1 cellular context compared by ENCODE assay signal in genomic region chr1:31064115-31064514, GRCh38.
A peak's percentile ranks its signal among the peaks of the same experiment; 100 is the strongest.
TF ChIP-seq lines count a peak whose summit lies in the region.

No MANE protein-coding gene starts in this region.

TF ChIP-seq in HepG2, 621 proteins besides CTCF, POLR2A, EP300 and RAD21 (continued from another document and continues in another):
- TF ChIP-seq ZNF503 (CRISPR knock-in tag; IDR thresholded peaks at IDR 0.05) (peak; percentile 96), GATAD1 (CRISPR knock-in tag; IDR thresholded peaks at IDR 0.05) (no peak), FOXK1 (CRISPR knock-in tag; IDR thresholded peaks at IDR 0.05; ENCODE audit: borderline replicate concordance, low read depth) (no peak), ZNF468 (CRISPR knock-in tag; IDR thresholded peaks at IDR 0.05) (no peak), ARNTL (CRISPR knock-in tag; IDR thresholded peaks at IDR 0.05) (no peak), TSC22D2 (CRISPR knock-in tag; IDR thresholded peaks at IDR 0.05; ENCODE audit: borderline replicate concordance) (no peak), DNMT1 (CRISPR knock-in tag; IDR thresholded peaks at IDR 0.05) (no peak), SP140L (CRISPR knock-in tag; IDR thresholded peaks at IDR 0.05; ENCODE audit: borderline replicate concordance) (no peak), CBX2 (IDR thresholded peaks at IDR 0.05; ENCODE audit: low read depth, low read length) (no peak), CBX2 (CRISPR knock-in tag; IDR thresholded peaks at IDR 0.05; ENCODE audit: low read depth) (no peak), THAP11 (CRISPR knock-in tag; IDR thresholded peaks at IDR 0.05) (no peak), ARNT (IDR thresholded peaks at IDR 0.05) (no peak), MYPOP (CRISPR knock-in tag; IDR thresholded peaks at IDR 0.05) (no peak), FUBP1 (CRISPR knock-in tag; IDR thresholded peaks at IDR 0.05; ENCODE audit: borderline replicate concordance) (no peak), YY1 (IDR thresholded peaks at IDR 0.05; ENCODE audit: insufficient read depth, insufficient replicate concordance, low read depth, low read length) (no peak), ZNF296 (CRISPR knock-in tag; conservative IDR thresholded peaks at IDR 0.05) (no peak), ZC3H4 (CRISPR knock-in tag; IDR thresholded peaks at IDR 0.05; ENCODE audit: borderline replicate concordance) (no peak), ZNF230 (CRISPR knock-in tag; IDR thresholded peaks at IDR 0.05) (no peak), GPBP1L1 (CRISPR knock-in tag; IDR thresholded peaks at IDR 0.05) (no peak), KAT2B (IDR thresholded peaks at IDR 0.05; ENCODE audit: borderline replicate concordance, low read depth, low read length) (no peak), MYNN (CRISPR knock-in tag; IDR thresholded peaks at IDR 0.05; ENCODE audit: low read depth) (no peak), ATF7 (IDR thresholded peaks at IDR 0.05) (no peak), ATF7 (CRISPR knock-in tag; IDR thresholded peaks at IDR 0.05) (no peak), ESRRA (CRISPR knock-in tag; IDR thresholded peaks at IDR 0.05; ENCODE audit: low read depth) (no peak), ATF2 (CRISPR knock-in tag; IDR thresholded peaks at IDR 0.05) (no peak), ZNF572 (CRISPR knock-in tag; IDR thresholded peaks at IDR 0.05) (no peak), FOXA1 (IDR thresholded peaks at IDR 0.05) (0 out of 2 replicates have a peak, but pooled peaks have one; percentile 11), FOXA1 (CRISPR knock-in tag; IDR thresholded peaks at IDR 0.05) (peak; percentile 57), YEATS2 (CRISPR knock-in tag; IDR thresholded peaks at IDR 0.05; ENCODE audit: borderline replicate concordance) (no peak), MATR3 (CRISPR knock-in tag; IDR thresholded peaks at IDR 0.05) (no peak), ZNF687 (CRISPR knock-in tag; IDR thresholded peaks at IDR 0.05) (no peak), RBM22 (optimal IDR thresholded peaks at IDR 0.05; ENCODE audit: low read length) (no peak), CREB1 (IDR thresholded peaks at IDR 0.05) (no peak), CREB1 (CRISPR knock-in tag; IDR thresholded peaks at IDR 0.05) (peak; percentile 65), SMAD3 (CRISPR knock-in tag; IDR thresholded peaks at IDR 0.05) (peak; percentile 26; the same call in 1 of the 2 replicates), ZNF784 (CRISPR knock-in tag; IDR thresholded peaks at IDR 0.05; ENCODE audit: borderline replicate concordance) (no peak), SETDB1 (CRISPR knock-in tag; IDR thresholded peaks at IDR 0.05; ENCODE audit: borderline replicate concordance) (no peak), RBM39 (IDR thresholded peaks at IDR 0.05; ENCODE audit: low read depth, low read length, poor library complexity, severe bottlenecking) (no peak), ZNF782 (CRISPR knock-in tag; IDR thresholded peaks at IDR 0.05; ENCODE audit: borderline replicate concordance) (no peak), ZNF235 (CRISPR knock-in tag; IDR thresholded peaks at IDR 0.05; ENCODE audit: borderline replicate concordance) (no peak), ZFP62 (CRISPR knock-in tag; IDR thresholded peaks at IDR 0.05) (no peak), ZNF446 (CRISPR knock-in tag; IDR thresholded peaks at IDR 0.05) (no peak), MIER2 (CRISPR knock-in tag; IDR thresholded peaks at IDR 0.05) (no peak), ZNF10 (CRISPR knock-in tag; IDR thresholded peaks at IDR 0.05; ENCODE audit: borderline replicate concordance, low read depth) (no peak), ZNF143 (CRISPR knock-in tag; IDR thresholded peaks at IDR 0.05) (no peak), ZNF512 (CRISPR knock-in tag; IDR thresholded peaks at IDR 0.05) (no peak), PATZ1 (CRISPR knock-in tag; IDR thresholded peaks at IDR 0.05) (peak; percentile 71), PHF5A (CRISPR knock-in tag; IDR thresholded peaks at IDR 0.05; ENCODE audit: low read depth, unreplicated experiment) (no peak), TBX2 (CRISPR knock-in tag; IDR thresholded peaks at IDR 0.05; ENCODE audit: borderline replicate concordance) (0 out of 2 replicates have a peak, but pooled peaks have one; percentile 34), ZBTB7A (CRISPR knock-in tag; IDR thresholded peaks at IDR 0.05) (no peak), ZSCAN30 (CRISPR knock-in tag; IDR thresholded peaks at IDR 0.05) (no peak), ZNF33A (CRISPR knock-in tag; IDR thresholded peaks at IDR 0.05; ENCODE audit: borderline replicate concordance) (no peak), ZNF788 (CRISPR knock-in tag; IDR thresholded peaks at IDR 0.05; ENCODE audit: borderline replicate concordance) (no peak), MLLT10 (CRISPR knock-in tag; IDR thresholded peaks at IDR 0.05) (no peak), KDM5A (IDR thresholded peaks at IDR 0.05; ENCODE audit: borderline replicate concordance, low read length) (no peak), ZNF607 (CRISPR knock-in tag; IDR thresholded peaks at IDR 0.05; ENCODE audit: borderline replicate concordance) (no peak), IKZF4 (CRISPR knock-in tag; IDR thresholded peaks at IDR 0.05; ENCODE audit: borderline replicate concordance, low read depth, not compliant biosample characterization) (no peak), ZNF329 (CRISPR knock-in tag; IDR thresholded peaks at IDR 0.05; ENCODE audit: low read depth) (no peak), ZNF292 (CRISPR knock-in tag; IDR thresholded peaks at IDR 0.05; ENCODE audit: borderline replicate concordance, low read depth) (no peak), AKAP8 (CRISPR knock-in tag; IDR thresholded peaks at IDR 0.05) (no peak), CEBPB (IDR thresholded peaks at IDR 0.05; ENCODE audit: borderline replicate concordance, low read depth, low read length) (no peak)
